In the genomic region with DNA sequence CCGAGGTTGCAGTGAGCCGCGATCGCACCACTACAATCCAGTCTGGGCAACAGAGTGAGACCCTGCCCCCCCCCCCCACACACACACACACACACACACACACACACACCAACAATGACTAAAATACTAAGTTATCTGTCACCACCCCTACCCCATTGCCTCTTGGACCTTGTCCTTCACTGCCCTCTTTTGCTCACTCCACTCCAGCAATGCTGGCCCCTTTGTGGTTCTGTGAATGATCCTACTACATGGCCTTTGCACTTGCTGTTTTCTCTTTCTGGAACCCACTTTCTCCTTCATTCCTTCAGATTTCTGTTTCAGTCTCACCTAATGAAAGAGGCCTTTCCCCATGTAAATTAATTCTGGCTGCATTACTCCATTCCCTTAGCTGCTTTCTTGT, we compare ENCODE assay signal across 1 cellular context.
TF ChIP-seq lines count a peak whose summit lies in the region.

No MANE protein-coding gene starts in this region.

TF ChIP-seq in HEK293, 187 proteins besides CTCF, POLR2A, EP300 and RAD21 (continued from another document):
- TF ChIP-seq, protein P1, sequence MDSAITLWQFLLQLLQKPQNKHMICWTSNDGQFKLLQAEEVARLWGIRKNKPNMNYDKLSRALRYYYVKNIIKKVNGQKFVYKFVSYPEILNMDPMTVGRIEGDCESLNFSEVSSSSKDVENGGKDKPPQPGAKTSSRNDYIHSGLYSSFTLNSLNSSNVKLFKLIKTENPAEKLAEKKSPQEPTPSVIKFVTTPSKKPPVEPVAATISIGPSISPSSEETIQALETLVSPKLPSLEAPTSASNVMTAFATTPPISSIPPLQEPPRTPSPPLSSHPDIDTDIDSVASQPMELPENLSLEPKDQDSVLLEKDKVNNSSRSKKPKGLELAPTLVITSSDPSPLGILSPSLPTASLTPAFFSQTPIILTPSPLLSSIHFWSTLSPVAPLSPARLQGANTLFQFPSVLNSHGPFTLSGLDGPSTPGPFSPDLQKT (IDR thresholded peaks at IDR 0.05; ENCODE audit: borderline replicate concordance, low read depth, low read length), result no peak
- TF ChIP-seq, protein P2, sequence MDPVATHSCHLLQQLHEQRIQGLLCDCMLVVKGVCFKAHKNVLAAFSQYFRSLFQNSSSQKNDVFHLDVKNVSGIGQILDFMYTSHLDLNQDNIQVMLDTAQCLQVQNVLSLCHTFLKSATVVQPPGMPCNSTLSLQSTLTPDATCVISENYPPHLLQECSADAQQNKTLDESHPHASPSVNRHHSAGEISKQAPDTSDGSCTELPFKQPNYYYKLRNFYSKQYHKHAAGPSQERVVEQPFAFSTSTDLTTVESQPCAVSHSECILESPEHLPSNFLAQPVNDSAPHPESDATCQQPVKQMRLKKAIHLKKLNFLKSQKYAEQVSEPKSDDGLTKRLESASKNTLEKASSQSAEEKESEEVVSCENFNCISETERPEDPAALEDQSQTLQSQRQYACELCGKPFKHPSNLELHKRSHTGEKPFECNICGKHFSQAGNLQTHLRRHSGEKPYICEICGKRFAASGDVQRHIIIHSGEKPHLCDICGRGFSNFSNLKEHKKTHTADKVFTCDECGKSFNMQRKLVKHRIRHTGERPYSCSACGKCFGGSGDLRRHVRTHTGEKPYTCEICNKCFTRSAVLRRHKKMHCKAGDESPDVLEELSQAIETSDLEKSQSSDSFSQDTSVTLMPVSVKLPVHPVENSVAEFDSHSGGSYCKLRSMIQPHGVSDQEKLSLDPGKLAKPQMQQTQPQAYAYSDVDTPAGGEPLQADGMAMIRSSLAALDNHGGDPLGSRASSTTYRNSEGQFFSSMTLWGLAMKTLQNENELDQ (tag by site-specific recombination; IDR thresholded peaks at IDR 0.05; ENCODE audit: low read depth), result 0 out of 2 replicates have a peak, but pooled peaks have one; percentile 5
- no peak for TF ChIP-seq ZNF169 (tag by site-specific recombination; IDR thresholded peaks at IDR 0.05)
